Comparison of ENCODE assay signal across 1 cellular context in genomic region chr6:135935951-135936601, GRCh38.
A peak's percentile ranks its signal among the peaks of the same experiment; 100 is the strongest.
TF ChIP-seq lines count a peak whose summit lies in the region.

No MANE protein-coding gene starts in this region.

TF ChIP-seq in HEK293, 187 proteins besides CTCF, POLR2A, EP300 and RAD21 (continued from another document):
- TF ChIP-seq, protein P1, sequence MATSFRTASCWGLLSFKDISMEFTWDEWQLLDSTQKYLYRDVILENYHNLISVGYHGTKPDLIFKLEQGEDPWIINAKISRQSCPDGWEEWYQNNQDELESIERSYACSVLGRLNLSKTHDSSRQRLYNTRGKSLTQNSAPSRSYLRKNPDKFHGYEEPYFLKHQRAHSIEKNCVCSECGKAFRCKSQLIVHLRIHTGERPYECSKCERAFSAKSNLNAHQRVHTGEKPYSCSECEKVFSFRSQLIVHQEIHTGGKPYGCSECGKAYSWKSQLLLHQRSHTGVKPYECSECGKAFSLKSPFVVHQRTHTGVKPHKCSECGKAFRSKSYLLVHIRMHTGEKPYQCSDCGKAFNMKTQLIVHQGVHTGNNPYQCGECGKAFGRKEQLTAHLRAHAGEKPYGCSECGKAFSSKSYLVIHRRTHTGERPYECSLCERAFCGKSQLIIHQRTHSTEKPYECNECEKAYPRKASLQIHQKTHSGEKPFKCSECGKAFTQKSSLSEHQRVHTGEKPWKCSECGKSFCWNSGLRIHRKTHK (tag by site-specific recombination; IDR thresholded peaks at IDR 0.05): no peak
- TF ChIP-seq ZNF639 (tag by site-specific recombination; IDR thresholded peaks at IDR 0.05) (no peak), ZNF16 (tag by site-specific recombination; IDR thresholded peaks at IDR 0.05; ENCODE audit: low read depth) (no peak), ZNF146 (tag by site-specific recombination; IDR thresholded peaks at IDR 0.05) (no peak), ZNF350 (tag by site-specific recombination; IDR thresholded peaks at IDR 0.05) (no peak; the same call in 1 of the 2 replicates), GLIS1 (tag by site-specific recombination; IDR thresholded peaks at IDR 0.05) (no peak), ZSCAN16 (tag by site-specific recombination; IDR thresholded peaks at IDR 0.05) (no peak), ZNF391 (tag by site-specific recombination; IDR thresholded peaks at IDR 0.05; ENCODE audit: borderline replicate concordance, low read depth) (no peak), OSR2 (tag by site-specific recombination; IDR thresholded peaks at IDR 0.05) (peak; percentile 58; the same call in 1 of the 2 replicates), ZNF776 (tag by site-specific recombination; IDR thresholded peaks at IDR 0.05; ENCODE audit: borderline replicate concordance) (no peak), ZBTB44 (tag by site-specific recombination; IDR thresholded peaks at IDR 0.05) (peak; percentile 88), ZNF169 (tag by site-specific recombination; IDR thresholded peaks at IDR 0.05) (no peak), ZNF701 (tag by site-specific recombination; IDR thresholded peaks at IDR 0.05) (no peak), ZNF175 (tag by site-specific recombination; IDR thresholded peaks at IDR 0.05) (no peak), ZNF843 (tag by site-specific recombination; IDR thresholded peaks at IDR 0.05) (no peak), INSM2 (tag by site-specific recombination; IDR thresholded peaks at IDR 0.05) (no peak; the same call in 1 of the 2 replicates), PRDM6 (tag by site-specific recombination; IDR thresholded peaks at IDR 0.05) (peak; percentile 58), ZNF239 (tag by site-specific recombination; IDR thresholded peaks at IDR 0.05) (no peak), ZNF433 (tag by site-specific recombination; IDR thresholded peaks at IDR 0.05; ENCODE audit: low read depth) (no peak), ZNF148 (tag by site-specific recombination; IDR thresholded peaks at IDR 0.05; ENCODE audit: borderline replicate concordance) (no peak), ZNF658 (tag by site-specific recombination; IDR thresholded peaks at IDR 0.05) (no peak), GLIS2 (tag by site-specific recombination; IDR thresholded peaks at IDR 0.05) (no peak), REST (tag by site-specific recombination; IDR thresholded peaks at IDR 0.05) (no peak), EGR2 (tag by site-specific recombination; IDR thresholded peaks at IDR 0.05; ENCODE audit: low read depth) (no peak), ZNF184 (tag by site-specific recombination; IDR thresholded peaks at IDR 0.05) (no peak), YY1 (tag by site-specific recombination; IDR thresholded peaks at IDR 0.05) (no peak)
- TF ChIP-seq, protein P2, sequence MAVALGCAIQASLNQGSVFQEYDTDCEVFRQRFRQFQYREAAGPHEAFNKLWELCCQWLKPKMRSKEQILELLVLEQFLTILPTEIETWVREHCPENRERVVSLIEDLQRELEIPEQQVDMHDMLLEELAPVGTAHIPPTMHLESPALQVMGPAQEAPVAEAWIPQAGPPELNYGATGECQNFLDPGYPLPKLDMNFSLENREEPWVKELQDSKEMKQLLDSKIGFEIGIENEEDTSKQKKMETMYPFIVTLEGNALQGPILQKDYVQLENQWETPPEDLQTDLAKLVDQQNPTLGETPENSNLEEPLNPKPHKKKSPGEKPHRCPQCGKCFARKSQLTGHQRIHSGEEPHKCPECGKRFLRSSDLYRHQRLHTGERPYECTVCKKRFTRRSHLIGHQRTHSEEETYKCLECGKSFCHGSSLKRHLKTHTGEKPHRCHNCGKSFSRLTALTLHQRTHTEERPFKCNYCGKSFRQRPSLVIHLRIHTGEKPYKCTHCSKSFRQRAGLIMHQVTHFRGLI (tag by site-specific recombination; IDR thresholded peaks at IDR 0.05): peak; percentile 92; the same call in 1 of the 2 replicates
- TF ChIP-seq, protein P3, sequence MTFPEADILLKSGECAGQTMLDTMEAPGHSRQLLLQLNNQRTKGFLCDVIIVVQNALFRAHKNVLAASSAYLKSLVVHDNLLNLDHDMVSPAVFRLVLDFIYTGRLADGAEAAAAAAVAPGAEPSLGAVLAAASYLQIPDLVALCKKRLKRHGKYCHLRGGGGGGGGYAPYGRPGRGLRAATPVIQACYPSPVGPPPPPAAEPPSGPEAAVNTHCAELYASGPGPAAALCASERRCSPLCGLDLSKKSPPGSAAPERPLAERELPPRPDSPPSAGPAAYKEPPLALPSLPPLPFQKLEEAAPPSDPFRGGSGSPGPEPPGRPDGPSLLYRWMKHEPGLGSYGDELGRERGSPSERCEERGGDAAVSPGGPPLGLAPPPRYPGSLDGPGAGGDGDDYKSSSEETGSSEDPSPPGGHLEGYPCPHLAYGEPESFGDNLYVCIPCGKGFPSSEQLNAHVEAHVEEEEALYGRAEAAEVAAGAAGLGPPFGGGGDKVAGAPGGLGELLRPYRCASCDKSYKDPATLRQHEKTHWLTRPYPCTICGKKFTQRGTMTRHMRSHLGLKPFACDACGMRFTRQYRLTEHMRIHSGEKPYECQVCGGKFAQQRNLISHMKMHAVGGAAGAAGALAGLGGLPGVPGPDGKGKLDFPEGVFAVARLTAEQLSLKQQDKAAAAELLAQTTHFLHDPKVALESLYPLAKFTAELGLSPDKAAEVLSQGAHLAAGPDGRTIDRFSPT (tag by site-specific recombination; IDR thresholded peaks at IDR 0.05): peak; percentile 63; the same call in 1 of the 2 replicates
- TF ChIP-seq, protein P4, sequence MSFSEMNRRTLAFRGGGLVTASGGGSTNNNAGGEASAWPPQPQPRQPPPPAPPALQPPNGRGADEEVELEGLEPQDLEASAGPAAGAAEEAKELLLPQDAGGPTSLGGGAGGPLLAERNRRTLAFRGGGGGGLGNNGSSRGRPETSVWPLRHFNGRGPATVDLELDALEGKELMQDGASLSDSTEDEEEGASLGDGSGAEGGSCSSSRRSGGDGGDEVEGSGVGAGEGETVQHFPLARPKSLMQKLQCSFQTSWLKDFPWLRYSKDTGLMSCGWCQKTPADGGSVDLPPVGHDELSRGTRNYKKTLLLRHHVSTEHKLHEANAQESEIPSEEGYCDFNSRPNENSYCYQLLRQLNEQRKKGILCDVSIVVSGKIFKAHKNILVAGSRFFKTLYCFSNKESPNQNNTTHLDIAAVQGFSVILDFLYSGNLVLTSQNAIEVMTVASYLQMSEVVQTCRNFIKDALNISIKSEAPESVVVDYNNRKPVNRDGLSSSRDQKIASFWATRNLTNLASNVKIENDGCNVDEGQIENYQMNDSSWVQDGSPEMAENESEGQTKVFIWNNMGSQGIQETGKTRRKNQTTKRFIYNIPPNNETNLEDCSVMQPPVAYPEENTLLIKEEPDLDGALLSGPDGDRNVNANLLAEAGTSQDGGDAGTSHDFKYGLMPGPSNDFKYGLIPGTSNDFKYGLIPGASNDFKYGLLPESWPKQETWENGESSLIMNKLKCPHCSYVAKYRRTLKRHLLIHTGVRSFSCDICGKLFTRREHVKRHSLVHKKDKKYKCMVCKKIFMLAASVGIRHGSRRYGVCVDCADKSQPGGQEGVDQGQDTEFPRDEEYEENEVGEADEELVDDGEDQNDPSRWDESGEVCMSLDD (tag by site-specific recombination; IDR thresholded peaks at IDR 0.05): no peak
- TF ChIP-seq, protein P5, sequence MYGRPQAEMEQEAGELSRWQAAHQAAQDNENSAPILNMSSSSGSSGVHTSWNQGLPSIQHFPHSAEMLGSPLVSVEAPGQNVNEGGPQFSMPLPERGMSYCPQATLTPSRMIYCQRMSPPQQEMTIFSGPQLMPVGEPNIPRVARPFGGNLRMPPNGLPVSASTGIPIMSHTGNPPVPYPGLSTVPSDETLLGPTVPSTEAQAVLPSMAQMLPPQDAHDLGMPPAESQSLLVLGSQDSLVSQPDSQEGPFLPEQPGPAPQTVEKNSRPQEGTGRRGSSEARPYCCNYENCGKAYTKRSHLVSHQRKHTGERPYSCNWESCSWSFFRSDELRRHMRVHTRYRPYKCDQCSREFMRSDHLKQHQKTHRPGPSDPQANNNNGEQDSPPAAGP (tag by site-specific recombination; IDR thresholded peaks at IDR 0.05): no peak
- TF ChIP-seq, protein P6, sequence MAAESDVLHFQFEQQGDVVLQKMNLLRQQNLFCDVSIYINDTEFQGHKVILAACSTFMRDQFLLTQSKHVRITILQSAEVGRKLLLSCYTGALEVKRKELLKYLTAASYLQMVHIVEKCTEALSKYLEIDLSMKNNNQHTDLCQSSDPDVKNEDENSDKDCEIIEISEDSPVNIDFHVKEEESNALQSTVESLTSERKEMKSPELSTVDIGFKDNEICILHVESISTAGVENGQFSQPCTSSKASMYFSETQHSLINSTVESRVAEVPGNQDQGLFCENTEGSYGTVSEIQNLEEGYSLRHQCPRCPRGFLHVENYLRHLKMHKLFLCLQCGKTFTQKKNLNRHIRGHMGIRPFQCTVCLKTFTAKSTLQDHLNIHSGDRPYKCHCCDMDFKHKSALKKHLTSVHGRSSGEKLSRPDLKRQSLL (tag by site-specific recombination; IDR thresholded peaks at IDR 0.05): no peak
TF ChIP-seq in HEK293: peak in this region for 7.
